8 cellular contexts compared by ENCODE assay signal in genomic region chr1:21333824-21334213, GRCh38. TPM values are rescaled to one million over a fixed set of nuclear protein-coding genes. Genes with fewer than 3 reads are reported as not detected.
DNase-seq lines count a peak whose midpoint lies in the region; ATAC-seq and TF ChIP-seq lines count a peak whose summit lies in the region.

No MANE protein-coding gene starts in this region.

- CTCF ChIA-PET in MCF 10A (lab: Yijun Ruan, JAX): interaction anchor here (0.6 to 5.6 kb wide), 13 partner anchors 10 to 699 kb away, joined by 3 to 27 read pairs (median 3); no protein-coding TSS in a partner anchor

- no peaks in the 10 kb centered on the region for H3K27me3 ChIP-seq in neutrophil

- H3K27ac ChIP-seq in neutrophil: peak overlapping the region; percentile 97

- intact Hi-C loops in MCF 10A (cut with micrococcal nuclease): loop anchor here (1.0 kb wide), 2 partner anchors 32 to 79 kb away; no protein-coding TSS in a partner anchor

- BruUV-seq in MCF 10A (replicated peaks; lab: Mats Ljungman, UMichigan): no TSS peak

- H3K27ac Mint-ChIP-seq in MCF 10A (ENCODE audit: low read depth, unreplicated experiment): no peak overlapping the region

- DNase-seq in AG10803 (ENCODE audit: low read depth): no peak
- no peak for DNase-seq in Jurkat, Clone E6-1 (ENCODE audit: low read depth, low spot score)
- DNase-seq in MCF 10A (ENCODE audit: unreplicated experiment): no peak
- no peak for DNase-seq in GM13976 (ENCODE audit: low spot score)
- DNase-seq in AG20443 (ENCODE audit: low spot score): no peak

- no peaks in the 10 kb centered on the region for H3K9me3 Mint-ChIP-seq in MCF 10A (ENCODE audit: unreplicated experiment)

- H3K4me1 Mint-ChIP-seq in MCF 10A (ENCODE audit: insufficient read depth, unreplicated experiment): peaks cover 48% of the 10 kb centered on the region

- POLR2A ChIA-PET in MCF 10A (lab: Yijun Ruan, JAX): interaction anchor here (0.7 to 3.4 kb wide), 4 partner anchors 9 to 31 kb away, joined by 3 to 16 read pairs (median 4); no protein-coding TSS in a partner anchor

- H3K36me3 Mint-ChIP-seq in MCF 10A (ENCODE audit: insufficient read depth, unreplicated experiment): peaks cover 8% of the 10 kb centered on the region

- H3K4me3 ChIP-seq in AG10803 (ENCODE audit: low read length) (peak overlapping the region; percentile 56), neutrophil (ENCODE audit: low read depth in 1 of 2, low read length in 1 of 2) (peak overlapping the region; percentile 55 to 68)
- peak overlapping the region; percentile 55 for H3K4me3 ChIP-seq in Jurkat, Clone E6-1 (ENCODE audit: low read length)

- peaks cover 5% of the 10 kb centered on the region for H3K36me3 ChIP-seq in neutrophil

- TF ChIP-seq CTCF in AG10803 (conservative IDR thresholded peaks at IDR 0.05; ENCODE audit: low read length) (no peak), MCF 10A (IDR thresholded peaks at IDR 0.05; ENCODE audit: unreplicated experiment) (no peak), neutrophil (IDR thresholded peaks at IDR 0.05) (no peak), GM13976 (IDR thresholded peaks at IDR 0.05; ENCODE audit: borderline replicate concordance, control extremely low read depth, extremely low read depth, insufficient read depth, missing control alignments) (no peak)

- no peak for ATAC-seq in GM18519 (IDR thresholded peaks at IDR 0.05; ENCODE audit: low FRiP score, unreplicated experiment)
- ATAC-seq in GM18867 (IDR thresholded peaks at IDR 0.05; ENCODE audit: unreplicated experiment): no peak

- H3K4me1 ChIP-seq in neutrophil (ENCODE audit: control insufficient read depth in 1 of 2, insufficient read depth in 1 of 2, low read depth in 1 of 2, low read length in 1 of 2): peaks cover 95 to 98% of the 10 kb centered on the region in 2 experiments

- in situ Hi-C loops in GM13976 (cut with MboI; ENCODE audit: low sequenced_read_pairs, unreplicated experiment): no loop called here

- no peaks in the 10 kb centered on the region for H3K27me3 Mint-ChIP-seq in MCF 10A (ENCODE audit: insufficient read depth, unreplicated experiment)

- peak overlapping the region; percentile 68 for H3K4me3 Mint-ChIP-seq in MCF 10A (ENCODE audit: unreplicated experiment)

- no peaks in the 10 kb centered on the region for H3K9me3 ChIP-seq in neutrophil

RNA-seq across cellular contexts. Expression of gene ECE1, which starts 43.6 kb away (rescaled TPM):
- 27.9 TPM for polyA plus RNA-seq in Jurkat, Clone E6-1 (2012; ENCODE audit: insufficient read depth, insufficient read length)
- 40.0 and 46.8 TPM in 2 replicates for total RNA-seq in MCF 10A (2022)
